ENCODE assay signal across 8 cellular contexts in the genomic region with DNA sequence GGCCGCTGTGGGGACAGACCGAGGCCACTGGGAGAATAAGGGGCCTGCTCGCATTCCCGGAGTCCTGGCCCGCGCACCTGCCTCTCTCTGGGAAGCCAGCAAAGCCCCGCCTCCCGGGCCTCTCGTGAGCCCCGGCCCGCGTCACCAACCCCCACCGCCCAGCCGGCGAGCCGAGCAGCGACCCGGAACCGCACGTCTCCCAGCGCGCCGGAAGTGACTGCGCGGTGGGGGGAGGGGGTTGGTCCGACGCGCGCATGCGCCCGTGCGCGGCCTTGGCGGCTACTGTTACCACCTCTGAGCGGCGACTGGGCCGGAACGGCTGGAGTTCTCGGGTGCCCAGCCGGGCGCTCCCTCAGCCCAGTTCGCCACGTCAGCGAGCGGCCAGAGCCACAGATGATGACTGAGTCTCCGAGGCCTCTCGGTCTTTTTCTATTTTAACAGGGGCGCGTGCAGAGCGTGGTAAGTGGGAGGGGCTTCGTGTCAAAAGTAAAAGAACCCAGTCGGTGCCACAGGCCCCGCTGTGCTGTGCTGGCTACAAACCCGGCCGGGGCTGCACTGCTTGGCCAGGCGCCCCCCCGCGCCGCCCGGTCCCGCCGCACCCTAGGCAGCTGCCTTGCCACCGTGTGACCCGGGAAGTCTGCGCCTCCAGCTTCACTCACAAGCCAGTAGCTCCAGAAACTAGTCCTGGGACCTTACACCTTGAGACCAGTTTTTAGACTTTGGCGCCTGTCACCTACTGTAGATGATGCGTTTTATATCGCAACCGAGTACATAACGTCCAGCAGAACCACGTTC. TPM values are rescaled to one million over a fixed set of nuclear protein-coding genes. Genes with fewer than 3 reads are reported as not detected.
A peak's percentile ranks its signal among the peaks of the same experiment; 100 is the strongest.
DNase-seq lines count a peak whose midpoint lies in the region; ATAC-seq and TF ChIP-seq lines count a peak whose summit lies in the region.

A gene with protein sequence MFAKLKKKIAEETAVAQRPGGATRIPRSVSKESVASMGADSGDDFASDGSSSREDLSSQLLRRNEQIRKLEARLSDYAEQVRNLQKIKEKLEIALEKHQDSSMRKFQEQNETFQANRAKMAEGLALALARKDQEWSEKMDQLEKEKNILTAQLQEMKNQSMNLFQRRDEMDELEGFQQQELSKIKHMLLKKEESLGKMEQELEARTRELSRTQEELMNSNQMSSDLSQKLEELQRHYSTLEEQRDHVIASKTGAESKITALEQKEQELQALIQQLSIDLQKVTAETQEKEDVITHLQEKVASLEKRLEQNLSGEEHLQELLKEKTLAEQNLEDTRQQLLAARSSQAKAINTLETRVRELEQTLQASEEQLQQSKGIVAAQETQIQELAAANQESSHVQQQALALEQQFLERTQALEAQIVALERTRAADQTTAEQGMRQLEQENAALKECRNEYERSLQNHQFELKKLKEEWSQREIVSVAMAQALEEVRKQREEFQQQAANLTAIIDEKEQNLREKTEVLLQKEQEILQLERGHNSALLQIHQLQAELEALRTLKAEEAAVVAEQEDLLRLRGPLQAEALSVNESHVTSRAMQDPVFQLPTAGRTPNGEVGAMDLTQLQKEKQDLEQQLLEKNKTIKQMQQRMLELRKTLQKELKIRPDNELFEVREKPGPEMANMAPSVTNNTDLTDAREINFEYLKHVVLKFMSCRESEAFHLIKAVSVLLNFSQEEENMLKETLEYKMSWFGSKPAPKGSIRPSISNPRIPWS (minus strand): TSS at position 190 of the 795 bp plus-strand sequence. CDS start 2,372 bp downstream, outside the sequence.

- H4K20me1 ChIP-seq in MM.1S (ENCODE audit: insufficient read depth, low read length) (no peaks in the 10 kb centered on the region), neural cell (ENCODE audit: insufficient read depth) (no peaks in the 10 kb centered on the region)

- H3K27me3 Mint-ChIP-seq in stimulated activated naive CD8-positive, alpha-beta T cell treated with anti-CD3 and anti-CD28 coated beads, Interleukin-15, amount 100 ng/mL, for 72 hours, result no peaks in the 10 kb centered on the region

- peaks cover 13% of the 10 kb centered on the region for H3K36me3 ChIP-seq in HAP-1 (replicated peaks)
- H3K36me3 ChIP-seq in MM.1S (replicated peaks; ENCODE audit: insufficient read depth, low read length), result no peaks in the 10 kb centered on the region
- no peaks in the 10 kb centered on the region for H3K36me3 ChIP-seq in neural cell (ENCODE audit: insufficient read depth, low read length)

- H3K27ac ChIP-seq in MM.1S (ENCODE audit: low read length) (peak within 1 kb of the TSS; percentile 87), neural cell (ENCODE audit: low read length) (peak within 1 kb of the TSS; percentile 89)

- no peaks in the 10 kb centered on the region for H3K9me2 ChIP-seq in MM.1S (replicated peaks; ENCODE audit: insufficient read depth, low read length)
- H3K9me2 ChIP-seq in neural cell (ENCODE audit: insufficient read depth, low read length), result no peaks in the 10 kb centered on the region

- H3K79me2 ChIP-seq in MM.1S (ENCODE audit: low read length) (peaks cover 17% of the 10 kb centered on the region), neural cell (replicated peaks; ENCODE audit: insufficient read depth, low read length) (peaks cover 5% of the 10 kb centered on the region)

- peak within 1 kb of the TSS; percentile 96 to 100 for H3K27ac Mint-ChIP-seq in stimulated activated naive CD8-positive, alpha-beta T cell treated with anti-CD3 and anti-CD28 coated beads, Interleukin-15, amount 100 ng/mL, for 72 hours

- H3K27me3 ChIP-seq in HAP-1 (ENCODE audit: low read depth) (no peaks in the 10 kb centered on the region), MM.1S (replicated peaks; ENCODE audit: insufficient read depth, low read length) (no peaks in the 10 kb centered on the region), neural cell (ENCODE audit: insufficient read depth, low read depth, low read length) (no peaks in the 10 kb centered on the region)

- peak within 1 kb of the TSS; percentile 86 for H3K4me3 ChIP-seq in HAP-1
- H3K4me3 ChIP-seq in MM.1S (ENCODE audit: low read length), result peak within 1 kb of the TSS; percentile 89
- H3K4me3 ChIP-seq in fibroblast of villous mesenchyme (ENCODE audit: low read depth, low read length), result peak within 1 kb of the TSS; percentile 82
- H3K4me3 ChIP-seq in neural cell (ENCODE audit: low read length), result peak within 1 kb of the TSS; percentile 87

- peak; percentile 93 for ATAC-seq in stimulated activated naive CD8-positive, alpha-beta T cell treated with anti-CD3 and anti-CD28 coated beads, Interleukin-15, amount 100 ng/mL, for 72 hours

- H3K4me1 ChIP-seq in HAP-1 (peaks cover 17% of the 10 kb centered on the region), MM.1S (ENCODE audit: low read length) (peaks cover 6% of the 10 kb centered on the region; the same call in 1 of the 2 replicates)

- H3K4me1 Mint-ChIP-seq in stimulated activated naive CD8-positive, alpha-beta T cell treated with anti-CD3 and anti-CD28 coated beads, Interleukin-15, amount 100 ng/mL, for 72 hours, result peaks cover 32% of the 10 kb centered on the region

- TF ChIP-seq EP300 in neural cell (conservative IDR thresholded peaks at IDR 0.05; ENCODE audit: poor library complexity, severe bottlenecking), result peak; percentile 69

- peaks cover 14% of the 10 kb centered on the region for H3F3A ChIP-seq in MM.1S (ENCODE audit: insufficient read depth, low read length)
- H3F3A ChIP-seq in neural cell (ENCODE audit: insufficient read depth, low read length, poor library complexity, severe bottlenecking), result no peaks in the 10 kb centered on the region

- H3K9me3 ChIP-seq in HAP-1 (no peaks in the 10 kb centered on the region), MM.1S (replicated peaks; ENCODE audit: insufficient read depth, low read length) (no peaks in the 10 kb centered on the region), neural cell (ENCODE audit: low read length) (no peaks in the 10 kb centered on the region)

- TF ChIP-seq RAD21 in neural cell (conservative IDR thresholded peaks at IDR 0.05), result peak; percentile 55

- H3K4me3 Mint-ChIP-seq in stimulated activated naive CD8-positive, alpha-beta T cell treated with anti-CD3 and anti-CD28 coated beads, Interleukin-15, amount 100 ng/mL, for 72 hours, result peak within 1 kb of the TSS; percentile 87 to 96

- in situ Hi-C loops in G401 (cut with HindIII; ENCODE audit: low sequenced_read_pairs) (no loop called here), HAP-1 (cut with MboI; ENCODE audit: low sequenced_read_pairs) (no loop called here)

- H2AFZ ChIP-seq in MM.1S (ENCODE audit: low read length) (peak within 1 kb of the TSS; percentile 94), neural cell (ENCODE audit: low read depth, low read length) (peak within 1 kb of the TSS; percentile 97)

- H3K4me2 ChIP-seq in MM.1S (ENCODE audit: low read depth, low read length) (peak within 1 kb of the TSS; percentile 80), neural cell (ENCODE audit: low read length) (peak within 1 kb of the TSS; percentile 91)

- no peak for TF ChIP-seq CTCF in MM.1S (IDR thresholded peaks at IDR 0.05; ENCODE audit: low read length)
- no peak for TF ChIP-seq CTCF in fibroblast of villous mesenchyme (IDR thresholded peaks at IDR 0.05; ENCODE audit: insufficient read depth, low read depth, low read length)
- no peak for TF ChIP-seq CTCF in neural cell (IDR thresholded peaks at IDR 0.05; ENCODE audit: poor library complexity, severe bottlenecking)

- H3K9ac ChIP-seq in MM.1S (ENCODE audit: low read length), result peak within 1 kb of the TSS; percentile 93
- H3K9ac ChIP-seq in neural cell (ENCODE audit: low read length), result peak within 1 kb of the TSS; percentile 93

- DNase-seq in G401 (ENCODE audit: low spot score) (peak; percentile 89), HAP-1 (ENCODE audit: low spot score in 2 of 2) (peak; percentile 93 to 98), MM.1S (peak; percentile 94), SHP77 treated with DMSO at 0.1 percent for 48 hours (lab: John Stamatoyannopoulos, UW) (peak; percentile 85), activated gamma-delta T cell treated with Interleukin-2 at 50 U/mL for 16 hours (peak; percentile 90), fibroblast of villous mesenchyme (ENCODE audit: low read depth) (peak; percentile 96)
- peak; percentile 91 for DNase-seq in stimulated activated naive CD8-positive, alpha-beta T cell treated with anti-CD3 and anti-CD28 coated beads, Interleukin-15, amount 100 ng/mL, for 72 hours

- H3K9me3 Mint-ChIP-seq in stimulated activated naive CD8-positive, alpha-beta T cell treated with anti-CD3 and anti-CD28 coated beads, Interleukin-15, amount 100 ng/mL, for 72 hours, result no peaks in the 10 kb centered on the region

TF ChIP-seq in neural cell, 6 proteins besides CTCF, POLR2A, EP300 and RAD21 (continues in another document):
- TF ChIP-seq EZH2 (IDR thresholded peaks at IDR 0.05; ENCODE audit: borderline replicate concordance, insufficient read depth, low read length, poor library complexity, severe bottlenecking) (no peak), TAF1 (IDR thresholded peaks at IDR 0.05; ENCODE audit: low read depth) (peak; percentile 29), MXI1 (conservative IDR thresholded peaks at IDR 0.05; ENCODE audit: poor library complexity, severe bottlenecking) (peak; percentile 81), SMC3 (conservative IDR thresholded peaks at IDR 0.05; ENCODE audit: poor library complexity) (peak; percentile 60)

RNA-seq across cellular contexts. Expression of the gene that starts here (rescaled TPM):
- total RNA-seq in G401 (2014; rRNA removed; shearing (Covaris generic)), result 10.8 TPM in 2 replicates
- total RNA-seq in fibroblast of villous mesenchyme, result 9.9 and 11.3 TPM in 2 replicates
- 15.3 and 23.1 TPM in 2 replicates for polyA plus RNA-seq in neural cell
- polyA minus RNA-seq in neural cell, result 28.2 and 31.1 TPM in 2 replicates

Comparison
In these comparisons a context has a peak if more than half of its experiments do, and no peak if none do; other contexts are left out.
1. Peak in every context shown above with its lines: DNase-seq, ATAC-seq, H3K4me3 ChIP-seq and H3K27ac ChIP-seq.